ENCODE assay signal across 39 cellular contexts in genomic region chr1:8955367-8955766, GRCh38. TPM values are rescaled to one million over a fixed set of nuclear protein-coding genes. Genes with fewer than 3 reads are reported as not detected.
DNase-seq lines count a peak whose midpoint lies in the region; FAIRE-seq and TF ChIP-seq lines count a peak whose summit lies in the region.
"Had no signal": no experiment of that assay in that cellular context is flagged by ENCODE, and none has a peak within 500 bp of the region (broad histone marks: within the 10 kb centered on the region; RNA-seq: fewer than 3 reads in every experiment).

No MANE protein-coding gene starts in this region.

- H3K4me3 ChIP-seq in keratinocyte (ENCODE audit: control insufficient read depth in 2 of 3, extremely low read depth in 1 of 3, insufficient read depth in 2 of 3, low read depth in 1 of 3, low read length in 3 of 3) (no peak overlapping the region), testis (no peak overlapping the region), Caco-2 (ENCODE audit: low read depth, low read length) (no peak overlapping the region)
- H3K4me3 ChIP-seq: ascending aorta, gastrocnemius medialis, hepatocyte, lower lobe of right lung, SK-N-MC had no signal

- H3K27me3 Mint-ChIP-seq in activated naive CD4-positive, alpha-beta T cell treated with anti-CD3 and anti-CD28 coated beads, Interleukin-2, amount 10 ng/mL, durations not matched to agents 7 days and 5 days, result no peaks in the 10 kb centered on the region
- H3K27me3 Mint-ChIP-seq in brain (peaks cover 5% of the 10 kb centered on the region), Caco-2 (ENCODE audit: insufficient read depth, unreplicated experiment) (no peaks in the 10 kb centered on the region)
- H3K27me3 Mint-ChIP-seq: activated naive CD8-positive, alpha-beta T cell treated with anti-CD3 and anti-CD28 coated beads, Interleukin-2, amount 10 ng/mL, durations not matched to agents 7 days and 5 days; activated T-helper 17 cell treated with anti-CD3 and anti-CD28 coated beads, Interleukin-2, amount 50 U/mL, for 72 hours; CD4-positive, alpha-beta T cell had no signal

- no peak for DNase-seq in activated naive CD4-positive, alpha-beta T cell treated with anti-CD3 and anti-CD28 coated beads, Interleukin-2, amount 10 ng/mL, durations not matched to agents 7 days and 5 days
- DNase-seq in activated naive CD4-positive, alpha-beta T cell treated with anti-CD3 and anti-CD28 coated beads, Interleukin-2, amount 50 U/mL, for 16 hours, result no peak
- no peak for DNase-seq in keratinocyte (ENCODE audit: low read depth, low spot score)
- DNase-seq in testis, result peak; percentile 20
- no peak for DNase-seq in EL
- DNase-seq in Caco-2, result no peak
- DNase-seq: activated CD4-positive, alpha-beta T cell treated with anti-CD3 and anti-CD28 coated beads, Interleukin-2, amount 50 U/mL, for 48 hours; activated CD4-positive, CD25-positive, alpha-beta regulatory T cell; activated CD8-positive, alpha-beta memory T cell treated with anti-CD3 and anti-CD28 coated beads, Interleukin-2, amount 50 U/mL, for 48 hours; activated naive CD8-positive, alpha-beta T cell treated with anti-CD3 and anti-CD28 coated beads, Interleukin-2, amount 10 ng/mL, durations not matched to agents 7 days and 5 days; AML-193; CD4-positive, alpha-beta T cell; central memory CD4-positive, alpha-beta T cell; dermis blood vessel endothelial cell; gastrocnemius medialis; H7; lower lobe of right lung; NCI-H1048; NCI-H1694; NCI-H526; PC-3; small intestine; stimulated activated naive B cell treated with anti-CD40 and anti-IgM and Interleukin-4, amounts not matched to agents 10 μg/mL and 1 μg/mL and 100 μg/mL, for 72 hours had no signal

- H3K4me3 Mint-ChIP-seq in activated naive CD4-positive, alpha-beta T cell treated with anti-CD3 and anti-CD28 coated beads, Interleukin-2, amount 10 ng/mL, durations not matched to agents 7 days and 5 days, result no peak overlapping the region
- H3K4me3 Mint-ChIP-seq in brain, result no peak overlapping the region
- H3K4me3 Mint-ChIP-seq in Caco-2 (ENCODE audit: unreplicated experiment), result no peak overlapping the region
- H3K4me3 Mint-ChIP-seq: activated naive CD8-positive, alpha-beta T cell treated with anti-CD3 and anti-CD28 coated beads, Interleukin-2, amount 10 ng/mL, durations not matched to agents 7 days and 5 days; activated T-helper 17 cell treated with anti-CD3 and anti-CD28 coated beads, Interleukin-2, amount 50 U/mL, for 72 hours; CD4-positive, alpha-beta T cell; stimulated activated naive B cell treated with anti-CD40 and anti-IgM and Interleukin-4, amounts not matched to agents 10 μg/mL and 1 μg/mL and 100 μg/mL, for 72 hours had no signal

- peaks cover 65% of the 10 kb centered on the region for H3K36me3 Mint-ChIP-seq in activated naive CD4-positive, alpha-beta T cell treated with anti-CD3 and anti-CD28 coated beads, Interleukin-2, amount 10 ng/mL, durations not matched to agents 7 days and 5 days
- H3K36me3 Mint-ChIP-seq in brain (no peaks in the 10 kb centered on the region), Caco-2 (ENCODE audit: insufficient read depth, unreplicated experiment) (no peaks in the 10 kb centered on the region)

- H3K27me3 ChIP-seq in keratinocyte (ENCODE audit: control insufficient read depth, extremely low read depth, insufficient read depth, low read length) (no peaks in the 10 kb centered on the region), testis (no peaks in the 10 kb centered on the region), Caco-2 (replicated peaks; ENCODE audit: control insufficient read depth, insufficient read depth, low read length) (no peaks in the 10 kb centered on the region)
- H3K27me3 ChIP-seq: ascending aorta, gastrocnemius medialis, hepatocyte had no signal

- H3K9me3 ChIP-seq in keratinocyte (ENCODE audit: control insufficient read depth, low read depth, low read length), result no peaks in the 10 kb centered on the region
- H3K9me3 ChIP-seq in testis, result no peaks in the 10 kb centered on the region
- no peaks in the 10 kb centered on the region for H3K9me3 ChIP-seq in Caco-2
- H3K9me3 ChIP-seq: gastrocnemius medialis, lower lobe of right lung had no signal

- H3K9ac ChIP-seq in keratinocyte (ENCODE audit: control insufficient read depth, extremely low read depth, insufficient read depth, low read length), result no peak overlapping the region
- H3K9ac ChIP-seq: parathyroid adenoma had no signal

- peaks cover 4% of the 10 kb centered on the region for H3K4me1 ChIP-seq in keratinocyte (ENCODE audit: control insufficient read depth, extremely low read depth, insufficient read depth, low read length)
- no peaks in the 10 kb centered on the region for H3K4me1 ChIP-seq in testis
- no peaks in the 10 kb centered on the region for H3K4me1 ChIP-seq in Caco-2
- H3K4me1 ChIP-seq: ascending aorta, gastrocnemius medialis, lower lobe of right lung, parathyroid adenoma had no signal

- no TSS peak for BruUV-seq in Caco-2 (replicated peaks; lab: Mats Ljungman, UMichigan)

- POLR2A ChIA-PET in Caco-2 (lab: Charles Lee), result no interaction called here

- H3K9me3 Mint-ChIP-seq in activated naive CD4-positive, alpha-beta T cell treated with anti-CD3 and anti-CD28 coated beads, Interleukin-2, amount 10 ng/mL, durations not matched to agents 7 days and 5 days, result peaks cover 10% of the 10 kb centered on the region
- H3K9me3 Mint-ChIP-seq in brain (peaks cover 3 to 5% (median 5%) of the 10 kb centered on the region in 5 experiments), Caco-2 (ENCODE audit: unreplicated experiment) (no peaks in the 10 kb centered on the region)

- peak overlapping the region; percentile 58 for H3K27ac Mint-ChIP-seq in activated naive CD4-positive, alpha-beta T cell treated with anti-CD3 and anti-CD28 coated beads, Interleukin-2, amount 10 ng/mL, durations not matched to agents 7 days and 5 days
- peak overlapping the region in 4 of 5 experiments; percentile 73 to 85 (median 78) for H3K27ac Mint-ChIP-seq in brain
- no peak overlapping the region for H3K27ac Mint-ChIP-seq in Caco-2 (ENCODE audit: unreplicated experiment)
- H3K27ac Mint-ChIP-seq: activated T-helper 17 cell treated with anti-CD3 and anti-CD28 coated beads, Interleukin-2, amount 50 U/mL, for 72 hours; CD4-positive, alpha-beta T cell; stimulated activated naive B cell treated with anti-CD40 and anti-IgM and Interleukin-4, amounts not matched to agents 10 μg/mL and 1 μg/mL and 100 μg/mL, for 72 hours had no signal

- H4K20me1 ChIP-seq in keratinocyte (ENCODE audit: control insufficient read depth, extremely low read depth, insufficient read depth, low read length), result no peaks in the 10 kb centered on the region

- dilution Hi-C loops in keratinocyte (cut with MboI; ENCODE audit: extremely low pct_ligation_motif_present, low sequenced_read_pairs), result no loop called here

- no peaks in the 10 kb centered on the region for H3K9me1 ChIP-seq in keratinocyte (ENCODE audit: control insufficient read depth, extremely low read depth, insufficient read depth, low read length)

- no peaks in the 10 kb centered on the region for H3K79me2 ChIP-seq in keratinocyte (ENCODE audit: control insufficient read depth, insufficient read depth, low read length)
- H3K79me2 ChIP-seq: hepatocyte, parathyroid adenoma had no signal

- peaks cover 69% of the 10 kb centered on the region for H3K4me1 Mint-ChIP-seq in activated naive CD4-positive, alpha-beta T cell treated with anti-CD3 and anti-CD28 coated beads, Interleukin-2, amount 10 ng/mL, durations not matched to agents 7 days and 5 days
- H3K4me1 Mint-ChIP-seq in brain (peaks cover 19% of the 10 kb centered on the region), Caco-2 (ENCODE audit: low read depth, unreplicated experiment) (no peaks in the 10 kb centered on the region)
- H3K4me1 Mint-ChIP-seq: stimulated activated naive B cell treated with anti-CD40 and anti-IgM and Interleukin-4, amounts not matched to agents 10 μg/mL and 1 μg/mL and 100 μg/mL, for 72 hours had no signal

- H3K36me3 ChIP-seq in keratinocyte (ENCODE audit: control insufficient read depth in 2 of 2, extremely low read depth in 1 of 2, insufficient read depth in 2 of 2, low read length in 2 of 2), result no peaks in the 10 kb centered on the region
- no peaks in the 10 kb centered on the region for H3K36me3 ChIP-seq in testis (ENCODE audit: low read depth, missing control alignments)
- H3K36me3 ChIP-seq in Caco-2 (ENCODE audit: control insufficient read depth, insufficient read depth, low read length), result no peaks in the 10 kb centered on the region
- H3K36me3 ChIP-seq: ascending aorta, gastrocnemius medialis, lower lobe of right lung had no signal

- TF ChIP-seq POLR2A in testis (IDR thresholded peaks at IDR 0.05), result no peak

- H3K4me2 ChIP-seq in keratinocyte (ENCODE audit: control insufficient read depth, extremely low read depth, insufficient read depth, low read depth, low read length), result no peak overlapping the region
- H3K4me2 ChIP-seq: hepatocyte had no signal

- 57 to 64% methylated on average over 10 of the region's 10 CpGs for WGBS in testis, 2 donors

- H2AFZ ChIP-seq in keratinocyte (ENCODE audit: control insufficient read depth, low read length), result peak overlapping the region; percentile 53
- H2AFZ ChIP-seq: hepatocyte, parathyroid adenoma had no signal

- no peak overlapping the region for H3K27ac ChIP-seq in keratinocyte (ENCODE audit: control insufficient read depth, insufficient read depth, low read length)
- peak overlapping the region; percentile 4 to 23 for H3K27ac ChIP-seq in testis
- H3K27ac ChIP-seq: ascending aorta, gastrocnemius medialis, hepatocyte, lower lobe of right lung, parathyroid adenoma, SK-N-MC had no signal

- intact Hi-C loops in testis (cut with DNase I; ENCODE audit: low total_unique reads) (no loop called here), Caco-2 (cut with micrococcal nuclease; ENCODE audit: unreplicated experiment) (no loop called here)

- TF ChIP-seq CTCF in brain (conservative IDR thresholded peaks at IDR 0.05), result no peak
- no peak for TF ChIP-seq CTCF in keratinocyte (optimal IDR thresholded peaks at IDR 0.05 in 1 of 3, IDR thresholded peaks at IDR 0.05 in 1 of 3, conservative IDR thresholded peaks at IDR 0.05 in 1 of 3; ENCODE audit: extremely low read depth in 1 of 3, insufficient read depth in 2 of 3, low read length in 3 of 3)
- TF ChIP-seq CTCF in testis (IDR thresholded peaks at IDR 0.05), result no peak
- no peak for TF ChIP-seq CTCF in Caco-2 (IDR thresholded peaks at IDR 0.05; ENCODE audit: insufficient read depth in 1 of 2, low read depth in 1 of 2, low read length in 1 of 2, severe bottlenecking in 1 of 2, unreplicated experiment in 1 of 2)

- FAIRE-seq in keratinocyte (lab: Jason Lieb, UNC), result no peak
- FAIRE-seq: GM18507, GM19239, small intestine, TTC549 had no signal

- CTCF ChIA-PET in activated naive CD4-positive, alpha-beta T cell treated with anti-CD3 and anti-CD28 coated beads, Interleukin-2, amount 10 ng/mL, durations not matched to agents 7 days and 5 days (lab: Charles Lee), result interaction anchor here (1.8 kb wide), 1 partner anchor 8 kb away, joined by 4 read pairs; no protein-coding TSS in a partner anchor
- CTCF ChIA-PET in Caco-2 (lab: Charles Lee), result no interaction called here

RNA-seq across cellular contexts. Expression of gene CA6, which starts 9.7 kb away (rescaled TPM):
- polyA plus RNA-seq in brain (ENCODE audit: insufficient read depth, low read depth, low replicate concordance) (not detected), keratinocyte (not detected in 3 replicates), testis (ENCODE audit: insufficient read depth, low read depth, low replicate concordance) (not detected)
- polyA plus RNA-seq in keratinocyte (2011; ENCODE audit: low read depth), result not detected
- polyA plus RNA-seq in keratinocyte (2011; cell fraction: cytosol; rRNA removed), result not detected in 2 replicates
- polyA plus RNA-seq in keratinocyte (2011; cell fraction: nucleus; rRNA removed), result not detected in 2 replicates
- not detected in 2 replicates for polyA plus RNA-seq in keratinocyte (2012; ENCODE audit: low replicate concordance)
- not detected in 3 replicates for polyA minus RNA-seq in keratinocyte
- polyA minus RNA-seq in keratinocyte (2011; cell fraction: cytosol; rRNA and poly(A)+ RNA removed), result not detected
- polyA minus RNA-seq in keratinocyte (2011; cell fraction: nucleus; rRNA and poly(A)+ RNA removed), result not detected in 2 replicates
- total RNA-seq in testis (under 1 TPM in 1 of 2 donors, not detected in 1; 0.68 TPM), Caco-2 (2022) (not detected in 2 replicates)
- total RNA-seq: A673, ascending aorta, dermis blood vessel endothelial cell, fibroblast of lung, gastrocnemius medialis, H7, hepatocyte, HT-29, lower lobe of right lung, mucosa of gallbladder, temporal lobe, urinary bladder had no signal
- polyA plus RNA-seq: fibroblast of lung, hepatocyte, neural cell, small intestine, urinary bladder had no signal
